Comparison of ENCODE assay signal across 7 cellular contexts in genomic region chr22:23646526-23646925, GRCh38. TPM values are rescaled to one million over a fixed set of nuclear protein-coding genes. Genes with fewer than 3 reads are reported as not detected.
"Had no signal": no experiment of that assay in that cellular context is flagged by ENCODE, and none has a peak within 500 bp of the region (broad histone marks: within the 10 kb centered on the region; RNA-seq: fewer than 3 reads in every experiment).

No MANE protein-coding gene starts in this region.

RNA-seq across cellular contexts. Expression of gene DRICH1, which starts 14.4 kb away (rescaled TPM):
- total RNA-seq: GM23248, H4, H7 had no signal
- polyA plus RNA-seq: GM23248, IgD-negative memory B cell had no signal

RNA-seq across cellular contexts. Expression of gene RGL4, which starts 44.3 kb away (rescaled TPM):
- total RNA-seq: GM23248, H4, H7, HepG2, HFFc6, HT1080 had no signal
- polyA plus RNA-seq: HepG2 had no signal
